Comparison of ENCODE assay signal across 17 cellular contexts in the genomic region with DNA sequence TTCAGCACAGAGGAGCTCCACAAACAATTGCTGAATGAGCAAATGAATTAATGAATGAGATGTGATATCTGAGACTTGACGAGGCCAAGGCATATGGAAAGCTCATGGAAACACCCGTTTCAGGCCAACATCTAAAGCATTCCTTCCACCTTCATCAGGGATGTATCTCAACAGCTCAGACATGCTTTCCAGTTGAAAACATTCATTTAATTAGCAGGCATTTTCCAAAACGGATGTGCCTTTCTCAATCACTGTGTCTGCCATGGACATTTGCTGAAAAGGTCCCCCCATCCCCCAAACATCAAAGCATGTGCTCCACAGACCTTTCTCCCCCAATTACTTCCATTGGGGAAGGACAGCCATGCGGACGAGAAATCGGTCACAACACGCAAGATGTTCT.
DNase-seq lines count a peak whose midpoint lies in the region; ATAC-seq and TF ChIP-seq lines count a peak whose summit lies in the region.
"Had no signal": no experiment of that assay in that cellular context is flagged by ENCODE, and none has a peak within 500 bp of the region (broad histone marks: within the 10 kb centered on the region; RNA-seq: fewer than 3 reads in every experiment).

No MANE protein-coding gene starts in this region.

- no peak for ATAC-seq in HG03378 (IDR thresholded peaks at IDR 0.05; ENCODE audit: unreplicated experiment)
- ATAC-seq: CD8-positive, alpha-beta T cell; HCT116 had no signal

- no peaks in the 10 kb centered on the region for H4K20me1 ChIP-seq in GM23248 (ENCODE audit: insufficient read depth)
- H4K20me1 ChIP-seq: BLaER1 treated with 17β-estradiol and CSF1 and Interleukin-3, amounts not matched to agents 10 nM and 100 nM had no signal

- no peaks in the 10 kb centered on the region for H3K79me2 ChIP-seq in GM23248 (ENCODE audit: insufficient read depth)

- no peaks in the 10 kb centered on the region for H3F3A ChIP-seq in GM23248 (ENCODE audit: insufficient read depth)

- H3K27ac Mint-ChIP-seq in mesothelial cell of epicardium = peak overlapping the region; percentile 90
- H3K27ac Mint-ChIP-seq: B cell; CD8-positive, alpha-beta T cell had no signal

- H3K9me3 Mint-ChIP-seq in mesothelial cell of epicardium = peaks cover 7% of the 10 kb centered on the region
- H3K9me3 Mint-ChIP-seq: CD8-positive, alpha-beta T cell had no signal

- in situ Hi-C loops in GM23248 (cut with MboI) = no loop called here

- 0 out of 2 replicates have a peak, but pooled peaks cover 3% of the 10 kb centered on the region for H3K27me3 ChIP-seq in GM23248 (replicated peaks; ENCODE audit: insufficient read depth)

- WGBS in GM23248 (ENCODE audit: low coverage in 1 of 2, low lambda C conversion rate in 2 of 2, missing lambda C conversion rate in 2 of 2), 2 experiments = 37 to 38% methylated on average over 7 of the region's 7 CpGs

- no peak for TF ChIP-seq CTCF in mesothelial cell of epicardium (IDR thresholded peaks at IDR 0.05; ENCODE audit: unreplicated experiment)

- H3K9me2 ChIP-seq in GM23248 (ENCODE audit: insufficient read depth) = no peaks in the 10 kb centered on the region

- no peaks in the 10 kb centered on the region for H3K9me3 ChIP-seq in GM23248 (ENCODE audit: low read depth)
- H3K9me3 ChIP-seq: BLaER1 treated with 17β-estradiol and CSF1 and Interleukin-3, amounts not matched to agents 10 nM and 100 nM had no signal

- H3K4me3 ChIP-seq in GM23248 = no peak overlapping the region
- H3K4me3 ChIP-seq: BLaER1 treated with 17β-estradiol and CSF1 and Interleukin-3, amounts not matched to agents 10 nM and 100 nM had no signal

- peaks cover 42% of the 10 kb centered on the region for H3K4me1 Mint-ChIP-seq in mesothelial cell of epicardium
- H3K4me1 Mint-ChIP-seq: B cell had no signal

- no peaks in the 10 kb centered on the region for H3K36me3 ChIP-seq in GM23248 (ENCODE audit: low read depth)
- H3K36me3 ChIP-seq: BLaER1 treated with 17β-estradiol and CSF1 and Interleukin-3, amounts not matched to agents 10 nM and 100 nM had no signal

- peaks cover 5% of the 10 kb centered on the region for H3K36me3 Mint-ChIP-seq in mesothelial cell of epicardium
- H3K36me3 Mint-ChIP-seq: CD8-positive, alpha-beta T cell had no signal

- H2AFZ ChIP-seq in GM23248 = no peak overlapping the region

- H3K4me3 Mint-ChIP-seq in mesothelial cell of epicardium = no peak overlapping the region
- H3K4me3 Mint-ChIP-seq: B cell; CD8-positive, alpha-beta T cell had no signal

- peaks cover 6% of the 10 kb centered on the region; the same call in 1 of the 2 replicates for H3K4me1 ChIP-seq in GM23248 (ENCODE audit: insufficient read depth)

- no peak overlapping the region for H3K9ac ChIP-seq in GM23248
- H3K9ac ChIP-seq: BLaER1 treated with 17β-estradiol and CSF1 and Interleukin-3, amounts not matched to agents 10 nM and 100 nM had no signal

- H3K27me3 Mint-ChIP-seq in mesothelial cell of epicardium (ENCODE audit: low read depth) = no peaks in the 10 kb centered on the region

- no peak overlapping the region for H3K27ac ChIP-seq in GM23248
- H3K27ac ChIP-seq: BLaER1 treated with 17β-estradiol and CSF1 and Interleukin-3, amounts not matched to agents 10 nM and 100 nM had no signal

- no peak overlapping the region for H3K4me2 ChIP-seq in GM23248 (ENCODE audit: unreplicated experiment)
- H3K4me2 ChIP-seq: BLaER1 treated with 17β-estradiol and CSF1 and Interleukin-3, amounts not matched to agents 10 nM and 100 nM had no signal

- peak; percentile 38 for DNase-seq in AG20443 (ENCODE audit: low spot score)
- DNase-seq in GM23248 = peak; percentile 30
- DNase-seq in mesothelial cell of epicardium (ENCODE audit: low spot score in 2 of 2, unreplicated experiment in 2 of 2) = no peak
- no peak for DNase-seq in NCI-H1092 (lab: John Stamatoyannopoulos, UW)
- DNase-seq in stimulated activated CD4-positive, alpha-beta T cell treated with anti-CD3 and anti-CD28 coated beads, Interleukin-4, amount 100 ng/mL, for 1 hour = no peak
- DNase-seq: ACHN; Calu3; CD8-positive, alpha-beta T cell; DMS53; DND-41; GOT3; H7; KG1 had no signal

Comparison
In these comparisons a context has a peak if more than half of its experiments do, and no peak if none do; other contexts are left out.
1. DNase-seq: peak in AG20443 (single experiment) and GM23248 (single experiment); none in mesothelial cell of epicardium (0 of 2), NCI-H1092 (single experiment) and stimulated activated CD4-positive, alpha-beta T cell treated with anti-CD3 and anti-CD28 coated beads, Interleukin-4, amount 100 ng/mL, for 1 hour (single experiment).